In the genomic region with DNA sequence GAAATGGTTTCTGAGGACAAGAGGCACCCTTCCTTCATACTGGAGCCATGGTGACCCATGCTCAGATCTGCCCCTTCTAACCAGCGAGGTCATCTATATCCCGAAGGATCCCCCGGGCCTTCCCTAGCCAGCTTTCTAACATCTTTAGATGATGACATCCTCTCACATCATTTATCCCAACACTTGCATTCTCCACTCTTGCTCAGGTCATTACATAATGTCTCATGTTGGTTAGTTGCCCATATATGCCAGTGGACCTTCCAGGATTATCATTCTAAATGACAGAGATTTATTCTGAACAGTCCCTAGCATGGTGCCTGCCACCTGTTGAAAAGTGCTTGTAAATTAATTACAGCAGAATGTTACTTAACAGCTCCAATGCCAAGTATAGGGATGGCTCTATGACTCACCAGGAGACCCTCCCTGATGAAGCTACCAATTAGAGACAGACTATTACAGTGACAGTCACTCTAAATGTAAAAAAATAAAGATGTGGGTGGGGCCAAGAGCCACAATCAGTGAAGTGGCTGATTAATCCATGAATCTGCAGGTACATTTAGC, we compare ENCODE assay signal across 1 cellular context.
TF ChIP-seq lines count a peak whose summit lies in the region.

No MANE protein-coding gene starts in this region.

TF ChIP-seq in A549, 52 proteins besides CTCF, POLR2A, EP300 and RAD21 (continued from another document):
- TF ChIP-seq, protein P1, sequence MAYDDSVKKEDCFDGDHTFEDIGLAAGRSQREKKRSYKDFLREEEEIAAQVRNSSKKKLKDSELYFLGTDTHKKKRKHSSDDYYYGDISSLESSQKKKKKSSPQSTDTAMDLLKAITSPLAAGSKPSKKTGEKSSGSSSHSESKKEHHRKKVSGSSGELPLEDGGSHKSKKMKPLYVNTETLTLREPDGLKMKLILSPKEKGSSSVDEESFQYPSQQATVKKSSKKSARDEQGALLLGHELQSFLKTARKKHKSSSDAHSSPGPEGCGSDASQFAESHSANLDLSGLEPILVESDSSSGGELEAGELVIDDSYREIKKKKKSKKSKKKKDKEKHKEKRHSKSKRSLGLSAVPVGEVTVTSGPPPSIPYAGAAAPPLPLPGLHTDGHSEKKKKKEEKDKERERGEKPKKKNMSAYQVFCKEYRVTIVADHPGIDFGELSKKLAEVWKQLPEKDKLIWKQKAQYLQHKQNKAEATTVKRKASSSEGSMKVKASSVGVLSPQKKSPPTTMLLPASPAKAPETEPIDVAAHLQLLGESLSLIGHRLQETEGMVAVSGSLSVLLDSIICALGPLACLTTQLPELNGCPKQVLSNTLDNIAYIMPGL (CRISPR knock-in tag; IDR thresholded peaks at IDR 0.05; ENCODE audit: borderline replicate concordance) = no peak
- TF ChIP-seq CHD4 (IDR thresholded peaks at IDR 0.05; ENCODE audit: borderline replicate concordance) (no peak), ZC3H11A (IDR thresholded peaks at IDR 0.05) (no peak), SMC3 (IDR thresholded peaks at IDR 0.05) (no peak), HOXB13 (CRISPR knock-in tag; IDR thresholded peaks at IDR 0.05; ENCODE audit: low read depth) (no peak), FOSB (CRISPR knock-in tag; IDR thresholded peaks at IDR 0.05) (no peak), JUN (IDR thresholded peaks at IDR 0.05) (no peak), RCOR1 (IDR thresholded peaks at IDR 0.05; ENCODE audit: low read depth, low read length) (no peak), HDAC2 (IDR thresholded peaks at IDR 0.05) (no peak), NFE2L2 (conservative IDR thresholded peaks at IDR 0.05; ENCODE audit: low read length) (no peak)
- TF ChIP-seq, protein P2, sequence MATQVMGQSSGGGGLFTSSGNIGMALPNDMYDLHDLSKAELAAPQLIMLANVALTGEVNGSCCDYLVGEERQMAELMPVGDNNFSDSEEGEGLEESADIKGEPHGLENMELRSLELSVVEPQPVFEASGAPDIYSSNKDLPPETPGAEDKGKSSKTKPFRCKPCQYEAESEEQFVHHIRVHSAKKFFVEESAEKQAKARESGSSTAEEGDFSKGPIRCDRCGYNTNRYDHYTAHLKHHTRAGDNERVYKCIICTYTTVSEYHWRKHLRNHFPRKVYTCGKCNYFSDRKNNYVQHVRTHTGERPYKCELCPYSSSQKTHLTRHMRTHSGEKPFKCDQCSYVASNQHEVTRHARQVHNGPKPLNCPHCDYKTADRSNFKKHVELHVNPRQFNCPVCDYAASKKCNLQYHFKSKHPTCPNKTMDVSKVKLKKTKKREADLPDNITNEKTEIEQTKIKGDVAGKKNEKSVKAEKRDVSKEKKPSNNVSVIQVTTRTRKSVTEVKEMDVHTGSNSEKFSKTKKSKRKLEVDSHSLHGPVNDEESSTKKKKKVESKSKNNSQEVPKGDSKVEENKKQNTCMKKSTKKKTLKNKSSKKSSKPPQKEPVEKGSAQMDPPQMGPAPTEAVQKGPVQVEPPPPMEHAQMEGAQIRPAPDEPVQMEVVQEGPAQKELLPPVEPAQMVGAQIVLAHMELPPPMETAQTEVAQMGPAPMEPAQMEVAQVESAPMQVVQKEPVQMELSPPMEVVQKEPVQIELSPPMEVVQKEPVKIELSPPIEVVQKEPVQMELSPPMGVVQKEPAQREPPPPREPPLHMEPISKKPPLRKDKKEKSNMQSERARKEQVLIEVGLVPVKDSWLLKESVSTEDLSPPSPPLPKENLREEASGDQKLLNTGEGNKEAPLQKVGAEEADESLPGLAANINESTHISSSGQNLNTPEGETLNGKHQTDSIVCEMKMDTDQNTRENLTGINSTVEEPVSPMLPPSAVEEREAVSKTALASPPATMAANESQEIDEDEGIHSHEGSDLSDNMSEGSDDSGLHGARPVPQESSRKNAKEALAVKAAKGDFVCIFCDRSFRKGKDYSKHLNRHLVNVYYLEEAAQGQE (IDR thresholded peaks at IDR 0.05) = no peak
